ENCODE assay signal across 23 cellular contexts in genomic region chr5:28110756-28111155, GRCh38.
"Had no signal": no experiment of that assay in that cellular context is flagged by ENCODE, and none has a peak within 500 bp of the region (broad histone marks: within the 10 kb centered on the region; RNA-seq: fewer than 3 reads in every experiment).

No MANE protein-coding gene starts in this region.

- H3K9me3 Mint-ChIP-seq: memory B cell, neural progenitor cell, type B pancreatic cell had no signal

- H3K9me3 ChIP-seq: gastrocnemius medialis, heart right ventricle, lower lobe of right lung, pancreas, suprapubic skin, thyroid gland, uterus had no signal

- H3K27me3 ChIP-seq: dorsolateral prefrontal cortex, gastrocnemius medialis, heart right ventricle, neural progenitor cell, pancreas, suprapubic skin, thyroid gland, uterus had no signal

- H3K36me3 ChIP-seq: gastrocnemius medialis, heart right ventricle, left ventricle myocardium inferior, lower lobe of right lung, neural progenitor cell, pancreas, suprapubic skin, thyroid gland, uterus had no signal

- ATAC-seq: gastrocnemius medialis; heart right ventricle; left cardiac atrium; lower lobe of right lung; natural killer cell; pancreas; right cardiac atrium; stimulated activated naive CD8-positive, alpha-beta T cell treated with anti-CD3 and anti-CD28 coated beads, Interleukin-15, Interleukin-2, amounts not matched to agents 100 U/mL and 50 U/mL, for 24 hours had no signal

- H2AFZ ChIP-seq: neural progenitor cell had no signal

- H3K27me3 Mint-ChIP-seq: memory B cell, progenitor cell of endocrine pancreas, type B pancreatic cell had no signal

- H3K36me3 Mint-ChIP-seq: memory B cell, neural progenitor cell, type B pancreatic cell had no signal

- DNase-seq: cortex of kidney; dorsolateral prefrontal cortex; effector CD8-positive, alpha-beta T cell; gastrocnemius medialis; heart right ventricle; left cardiac atrium; left ventricle myocardium inferior; lower lobe of right lung; natural killer cell; occipital lobe; pancreas; small intestine; stimulated activated CD4-positive, alpha-beta T cell treated with anti-CD3 and anti-CD28 coated beads, Interleukin-12 subunit alpha, Interleukin-12 subunit beta, amount 100 ng/mL, for 4 hours; stimulated activated naive CD8-positive, alpha-beta T cell treated with anti-CD3 and anti-CD28 coated beads, Interleukin-15, Interleukin-2, amounts not matched to agents 100 U/mL and 50 U/mL, for 24 hours; thyroid gland; uterus had no signal

- H3K27ac ChIP-seq: dorsolateral prefrontal cortex, gastrocnemius medialis, heart right ventricle, left ventricle myocardium inferior, lower lobe of right lung, neural progenitor cell, pancreas, suprapubic skin, thyroid gland, uterus had no signal

- H3K4me1 ChIP-seq: gastrocnemius medialis, heart right ventricle, left ventricle myocardium inferior, lower lobe of right lung, neural progenitor cell, pancreas, suprapubic skin had no signal

- H3K4me2 ChIP-seq: neural progenitor cell had no signal

- H3K27ac Mint-ChIP-seq: memory B cell, mesothelial cell of epicardium, natural killer cell, neural progenitor cell, progenitor cell of endocrine pancreas, type B pancreatic cell had no signal

- H3K4me3 ChIP-seq: dorsolateral prefrontal cortex, gastrocnemius medialis, heart right ventricle, left ventricle myocardium inferior, lower lobe of right lung, neural progenitor cell, pancreas, suprapubic skin, thyroid gland, uterus had no signal

- H3K4me1 Mint-ChIP-seq: memory B cell, natural killer cell had no signal

- H3K9ac ChIP-seq: neural progenitor cell had no signal

- H3K4me3 Mint-ChIP-seq: memory B cell, mesothelial cell of epicardium, natural killer cell, neural progenitor cell, type B pancreatic cell had no signal
